In the genomic region with DNA sequence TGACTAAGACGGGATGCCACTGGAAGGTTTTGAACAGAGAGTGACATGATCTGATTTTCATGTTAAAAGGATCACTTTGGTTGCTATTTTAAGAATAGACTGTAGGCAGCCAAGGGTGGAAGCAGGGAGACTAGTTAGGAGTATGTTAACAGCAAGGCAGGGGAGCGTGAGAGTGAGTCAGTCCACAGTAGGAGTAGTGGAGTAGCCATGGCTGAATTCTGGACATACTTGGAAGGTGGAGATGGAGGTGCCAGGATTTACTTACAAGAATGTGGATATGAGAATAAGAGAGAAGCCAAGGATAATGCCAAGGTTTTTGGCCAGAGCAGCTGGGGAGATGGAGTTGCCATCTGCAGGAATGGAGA, we compare ENCODE assay signal across 17 cellular contexts.
DNase-seq lines count a peak whose midpoint lies in the region; ATAC-seq and FAIRE-seq lines count a peak whose summit lies in the region.
"Had no signal": no experiment of that assay in that cellular context is flagged by ENCODE, and none has a peak within 500 bp of the region (broad histone marks: within the 10 kb centered on the region; RNA-seq: fewer than 3 reads in every experiment).

No MANE protein-coding gene starts in this region.

- H4K91ac ChIP-seq in trophoblast cell (ENCODE audit: low read depth, low read length) = no peak overlapping the region

- no peak overlapping the region for H3K27ac ChIP-seq in trophoblast cell (ENCODE audit: low read depth, low read length)
- H3K27ac ChIP-seq: 22Rv1, colonic mucosa, spleen, transverse colon had no signal

- H3K18ac ChIP-seq in trophoblast cell (ENCODE audit: low read length) = no peak overlapping the region

- no peak overlapping the region for H3K9ac ChIP-seq in trophoblast cell (ENCODE audit: low read length)

- H3K36me3 ChIP-seq in trophoblast cell (ENCODE audit: control insufficient read depth in 1 of 2, insufficient read depth in 2 of 2, low read length in 2 of 2) = peaks cover 0 to 3% of the 10 kb centered on the region in 2 experiments
- H3K36me3 ChIP-seq: colonic mucosa had no signal

- no peak for ATAC-seq in effector memory CD8-positive, alpha-beta T cell (replicated peaks)
- no peak for ATAC-seq in HG03097 (IDR thresholded peaks at IDR 0.05; ENCODE audit: low FRiP score, unreplicated experiment)
- ATAC-seq: naive thymus-derived CD4-positive, alpha-beta T cell had no signal

- H3K27ac Mint-ChIP-seq in activated CD4-positive, alpha-beta T cell treated with anti-CD3 and anti-CD28 coated beads, Interleukin-2, amount 10 ng/mL, durations not matched to agents 24 days and 14 days = peak overlapping the region; percentile 27
- H3K27ac Mint-ChIP-seq in effector memory CD8-positive, alpha-beta T cell = peak overlapping the region; percentile 41 to 61

- H3K23ac ChIP-seq in trophoblast cell (ENCODE audit: low read length) = no peak overlapping the region

- H3K4me1 Mint-ChIP-seq in activated CD4-positive, alpha-beta T cell treated with anti-CD3 and anti-CD28 coated beads, Interleukin-2, amount 10 ng/mL, durations not matched to agents 24 days and 14 days = peaks cover 29% of the 10 kb centered on the region
- peaks cover 27 to 29% of the 10 kb centered on the region in 2 donors for H3K4me1 Mint-ChIP-seq in effector memory CD8-positive, alpha-beta T cell (ENCODE audit: low read depth in 2 of 2)

- DNase-seq in activated CD4-positive, alpha-beta T cell treated with anti-CD3 and anti-CD28 coated beads, Interleukin-2, amount 10 ng/mL, durations not matched to agents 24 days and 14 days = no peak
- DNase-seq in activated CD4-positive, alpha-beta T cell treated with anti-CD3 and anti-CD28 coated beads for 48 hours = no peak
- DNase-seq in RCC 7860 (ENCODE audit: low spot score) (peak; percentile 73), trophoblast cell (peak; percentile 89), T-helper 2 cell (no peak), NCI-H1694 treated with DMSO at 0.1 percent for 48 hours (lab: John Stamatoyannopoulos, UW) (no peak)
- DNase-seq in effector memory CD8-positive, alpha-beta T cell = no peak
- DNase-seq: activated CD4-positive, CD25-positive, alpha-beta regulatory T cell treated with anti-CD3 and anti-CD28 coated beads, Interleukin-2, amount 50 U/mL, for 72 hours; colonic mucosa; left cardiac atrium; naive thymus-derived CD4-positive, alpha-beta T cell; NCI-H1417; spleen; transverse colon had no signal

- H3K9me3 ChIP-seq in trophoblast cell (ENCODE audit: insufficient read depth, low read depth, low read length) = no peaks in the 10 kb centered on the region
- H3K9me3 ChIP-seq: colonic mucosa had no signal

- no peaks in the 10 kb centered on the region for H3K27me3 ChIP-seq in trophoblast cell (ENCODE audit: insufficient read depth, low read length)
- H3K27me3 ChIP-seq: colonic mucosa, spleen, transverse colon had no signal

- H3K4me1 ChIP-seq in trophoblast cell (ENCODE audit: control insufficient read depth in 1 of 2, insufficient read depth in 2 of 2, low read length in 2 of 2) = peaks cover 13 to 16% of the 10 kb centered on the region in 2 experiments
- H3K4me1 ChIP-seq: colonic mucosa had no signal

- no peak overlapping the region for H3K4me3 Mint-ChIP-seq in activated CD4-positive, alpha-beta T cell treated with anti-CD3 and anti-CD28 coated beads, Interleukin-2, amount 10 ng/mL, durations not matched to agents 24 days and 14 days
- H3K4me3 Mint-ChIP-seq in effector memory CD8-positive, alpha-beta T cell = peak overlapping the region in 1 of 2 donors; percentile 0
- H3K4me3 Mint-ChIP-seq: naive thymus-derived CD4-positive, alpha-beta T cell had no signal

- intact Hi-C loops in activated CD4-positive, alpha-beta T cell treated with anti-CD3 and anti-CD28 coated beads, Interleukin-2, amount 10 ng/mL, durations not matched to agents 24 days and 14 days (cut with micrococcal nuclease) = no loop called here

- no peak overlapping the region for H3K4ac ChIP-seq in trophoblast cell (ENCODE audit: low read depth, low read length)

- no peak overlapping the region for H4K8ac ChIP-seq in trophoblast cell (ENCODE audit: low read depth, low read length)

- no peak overlapping the region for H2AK5ac ChIP-seq in trophoblast cell (ENCODE audit: low read length)

- H3K36me3 Mint-ChIP-seq in activated CD4-positive, alpha-beta T cell treated with anti-CD3 and anti-CD28 coated beads, Interleukin-2, amount 10 ng/mL, durations not matched to agents 24 days and 14 days (ENCODE audit: low read depth) = peaks cover 29% of the 10 kb centered on the region
- H3K36me3 Mint-ChIP-seq in effector memory CD8-positive, alpha-beta T cell (ENCODE audit: insufficient read depth) = peaks cover 5% of the 10 kb centered on the region

- no peaks in the 10 kb centered on the region for H3K9me3 Mint-ChIP-seq in activated CD4-positive, alpha-beta T cell treated with anti-CD3 and anti-CD28 coated beads, Interleukin-2, amount 10 ng/mL, durations not matched to agents 24 days and 14 days
- peaks cover 0 to 7% of the 10 kb centered on the region in 2 donors for H3K9me3 Mint-ChIP-seq in effector memory CD8-positive, alpha-beta T cell

- H4K12ac ChIP-seq in trophoblast cell (ENCODE audit: low read depth, low read length) = no peak overlapping the region

- peak; percentile 81 for FAIRE-seq in RCC 7860 (lab: Jason Lieb, UNC)
- FAIRE-seq: H1 had no signal

- H3K14ac ChIP-seq in trophoblast cell (ENCODE audit: low read length) = no peak overlapping the region

- H3K27me3 Mint-ChIP-seq in activated CD4-positive, alpha-beta T cell treated with anti-CD3 and anti-CD28 coated beads, Interleukin-2, amount 10 ng/mL, durations not matched to agents 24 days and 14 days = no peaks in the 10 kb centered on the region
- H3K27me3 Mint-ChIP-seq in effector memory CD8-positive, alpha-beta T cell = no peaks in the 10 kb centered on the region
- H3K27me3 Mint-ChIP-seq: naive thymus-derived CD4-positive, alpha-beta T cell had no signal

- no peak overlapping the region for H2BK5ac ChIP-seq in trophoblast cell (ENCODE audit: low read depth, low read length, poor library complexity)

- H2AFZ ChIP-seq in trophoblast cell (ENCODE audit: insufficient read depth, low read length, poor library complexity) = no peak overlapping the region

- H2BK120ac ChIP-seq in trophoblast cell (ENCODE audit: insufficient read depth, low read length, poor library complexity) = no peak overlapping the region

- H3K79me2 ChIP-seq in trophoblast cell (ENCODE audit: control insufficient read depth, insufficient read depth, low read length, poor library complexity) = no peaks in the 10 kb centered on the region

- WGBS in trophoblast cell (ENCODE audit: extremely low coverage, insufficient coverage, insufficient read length) = no CpG with 5 or more reads among the region's 2 CpGs

- H3K4me2 ChIP-seq in trophoblast cell (ENCODE audit: low read length) = no peak overlapping the region

- no peak overlapping the region for H3K4me3 ChIP-seq in trophoblast cell (ENCODE audit: low read depth, low read length)
- H3K4me3 ChIP-seq: colonic mucosa, spleen, transverse colon had no signal

- H2BK12ac ChIP-seq in trophoblast cell (ENCODE audit: low read length) = no peak overlapping the region

- no peaks in the 10 kb centered on the region for H3K79me1 ChIP-seq in trophoblast cell (ENCODE audit: low read length)

Comparison
In these comparisons a context has a peak if more than half of its experiments do, and no peak if none do; other contexts are left out.
1. DNase-seq: peak in RCC 7860 (single experiment) and trophoblast cell (2 of 2); none in activated CD4-positive, alpha-beta T cell treated with anti-CD3 and anti-CD28 coated beads, Interleukin-2, amount 10 ng/mL, durations not matched to agents 24 days and 14 days (single experiment), activated CD4-positive, alpha-beta T cell treated with anti-CD3 and anti-CD28 coated beads for 48 hours (single experiment), effector memory CD8-positive, alpha-beta T cell (0 of 3), T-helper 2 cell (0 of 5) and NCI-H1694 treated with DMSO at 0.1 percent for 48 hours (single experiment).